In genomic region chr1:205688681-205689080, GRCh38 we compare ENCODE assay signal across 26 cellular contexts. TPM values are rescaled to one million over a fixed set of nuclear protein-coding genes. Genes with fewer than 3 reads are reported as not detected.
"Had no signal": no experiment of that assay in that cellular context is flagged by ENCODE, and none has a peak within 500 bp of the region (broad histone marks: within the 10 kb centered on the region; RNA-seq: fewer than 3 reads in every experiment).

No MANE protein-coding gene starts in this region.

- H3K4me3 ChIP-seq: coronary artery, esophagus squamous epithelium, lower lobe of right lung, prostate gland, right atrium auricular region, smooth muscle cell, stomach, thyroid gland, upper lobe of left lung had no signal

- H3K79me2 ChIP-seq: parathyroid adenoma had no signal

- H3K4me2 ChIP-seq: smooth muscle cell had no signal

- ATAC-seq: left ventricle myocardium superior; lower lobe of right lung; natural killer cell; sciatic nerve; stimulated activated effector memory CD8-positive, alpha-beta T cell treated with anti-CD3 and anti-CD28 coated beads, Interleukin-12 subunit alpha, Interleukin-12 subunit beta, amount 100 ng/mL, for 72 hours had no signal

- H3K9ac ChIP-seq: parathyroid adenoma had no signal

- H3K9me3 ChIP-seq: esophagus squamous epithelium, lower lobe of right lung, prostate gland, right atrium auricular region, stomach, thyroid gland, upper lobe of left lung had no signal

- H3K4me1 ChIP-seq: esophagus squamous epithelium, lower lobe of right lung, parathyroid adenoma, prostate gland, right atrium auricular region, stomach, thyroid gland, upper lobe of left lung had no signal

- H3K36me3 ChIP-seq: esophagus squamous epithelium, lower lobe of right lung, prostate gland, right atrium auricular region, stomach, thyroid gland, upper lobe of left lung had no signal

- FAIRE-seq: endometrium, frontal cortex, keratinocyte, urothelium cell line had no signal

- DNase-seq: dermis blood vessel endothelial cell; effector memory CD4-positive, alpha-beta T cell; erythroblast; esophagus squamous epithelium; hypothalamus; immature natural killer cell; left ventricle myocardium superior; lower lobe of right lung; natural killer cell; stimulated activated CD4-positive, alpha-beta T cell treated with anti-CD3 and anti-CD28 coated beads, Interleukin-2, amount 100 ng/mL, for 24 hours; stimulated activated CD4-positive, alpha-beta T cell treated with anti-CD3 and anti-CD28 coated beads, Interleukin-4, amount 100 ng/mL, for 24 hours; stimulated activated naive CD4-positive, alpha-beta T cell treated with Interleukin-2 at 50 U/mL for 16 hours; stomach; thyroid gland; upper lobe of left lung had no signal

- H2AFZ ChIP-seq: parathyroid adenoma had no signal

- H3K27ac ChIP-seq: coronary artery, esophagus squamous epithelium, lower lobe of right lung, parathyroid adenoma, prostate gland, right atrium auricular region, stomach, thyroid gland, upper lobe of left lung had no signal

- H3K27me3 ChIP-seq: esophagus squamous epithelium, right atrium auricular region, stomach, thyroid gland, upper lobe of left lung had no signal

RNA-seq across cellular contexts. Expression of gene SLC45A3, which starts 8.4 kb away (rescaled TPM):
- polyA plus RNA-seq: immature natural killer cell had no signal
